9 cellular contexts compared by ENCODE assay signal in the genomic region with DNA sequence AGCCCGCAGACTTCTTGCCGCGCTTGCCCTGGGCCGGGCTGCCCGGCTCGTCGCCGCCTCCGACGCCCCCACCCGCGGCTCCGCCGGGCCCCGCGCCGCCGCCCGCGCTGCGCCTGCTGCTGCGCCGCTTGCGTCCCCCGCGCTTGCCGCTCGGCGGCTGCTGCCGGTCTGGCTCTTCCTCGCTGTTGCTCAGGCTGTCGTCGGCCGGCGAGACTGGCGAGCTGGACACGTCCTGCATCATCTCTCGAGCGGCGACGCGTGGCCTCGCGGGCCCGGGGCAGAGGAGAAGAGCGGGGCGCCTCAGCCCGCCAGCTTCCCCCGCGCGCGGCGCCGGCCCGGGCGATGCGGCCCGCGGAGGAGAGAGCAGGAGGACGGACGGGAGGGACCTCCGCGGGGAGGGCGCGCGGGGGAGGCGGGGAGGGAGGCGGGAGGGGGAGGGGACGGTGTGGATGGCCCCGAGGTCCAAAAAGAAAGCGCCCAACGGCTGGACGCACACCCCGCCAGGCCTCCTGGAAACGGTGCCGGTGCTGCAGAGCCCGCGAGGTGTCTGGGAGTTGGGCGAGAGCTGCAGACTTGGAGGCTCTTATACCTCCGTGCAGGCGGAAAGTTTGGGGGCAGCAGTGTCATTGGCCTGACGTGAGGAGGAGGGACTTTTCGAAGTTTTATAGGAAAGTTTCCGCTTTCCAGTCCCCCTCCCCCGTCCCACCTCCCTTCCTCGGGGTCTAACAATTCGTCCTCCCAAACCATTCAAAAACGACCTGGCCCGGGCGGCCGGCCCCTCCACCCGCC. TPM values are rescaled to one million over a fixed set of nuclear protein-coding genes. Genes with fewer than 3 reads are reported as not detected.
DNase-seq lines count a peak whose midpoint lies in the region; ATAC-seq and TF ChIP-seq lines count a peak whose summit lies in the region.
"Had no signal": no experiment of that assay in that cellular context is flagged by ENCODE, and none has a peak within 500 bp of the region (broad histone marks: within the 10 kb centered on the region; RNA-seq: fewer than 3 reads in every experiment).

TSS of gene TWIST1 (minus strand) at position 556 of the 789 bp plus-strand sequence. CDS start at position 241, 315 bp downstream.

- H3K4me1 ChIP-seq in iPS DF 6.9 (ENCODE audit: control insufficient read depth, insufficient read depth, low read length) (0 out of 2 replicates have a peak, but pooled peaks cover 3% of the 10 kb centered on the region), spleen (peaks cover 6 to 40% (median 30%) of the 10 kb centered on the region in 6 donors)

- no peak within 1 kb of the TSS for H3K27ac ChIP-seq in iPS DF 6.9 (ENCODE audit: low read length)
- no peak within 1 kb of the TSS for H3K27ac ChIP-seq in spleen

- no peak for ATAC-seq in HG03457 (IDR thresholded peaks at IDR 0.05; ENCODE audit: unreplicated experiment)

- H3K36me3 ChIP-seq in iPS DF 6.9 (ENCODE audit: control insufficient read depth, insufficient read depth, low read length) (no peaks in the 10 kb centered on the region), spleen (no peaks in the 10 kb centered on the region)

- DNase-seq in NCI-H146 (lab: John Stamatoyannopoulos, UW) (peak; percentile 60), NCI-H146 treated with DMSO at 0.1 percent for 48 hours (lab: John Stamatoyannopoulos, UW; ENCODE audit: unreplicated experiment) (no peak), amniotic epithelial cell (ENCODE audit: low read depth) (peak; percentile 91), iPS DF 6.9 (ENCODE audit: low read depth, low spot score) (no peak), spleen (peak; percentile 72), pons (ENCODE audit: low spot score) (no peak)
- no peak for DNase-seq in Jurkat, Clone E6-1 (ENCODE audit: low read depth, low spot score)

- no CpG with 5 or more reads among the region's 92 CpGs for WGBS in iPS DF 6.9 (ENCODE audit: insufficient coverage, insufficient read length)
- 1 to 3% (median 1%) methylated on average over 38 to 92 of the region's 92 CpGs for WGBS in spleen, 5 donors

- H3K27me3 ChIP-seq in iPS DF 6.9 (ENCODE audit: control insufficient read depth, insufficient read depth, low read length) (peaks cover 58% of the 10 kb centered on the region), spleen (replicated peaks in 1 of 7) (peaks cover 0 to 100% (median 96%) of the 10 kb centered on the region in 7 donors)

- TF ChIP-seq POLR2A in spleen (IDR thresholded peaks at IDR 0.05): no peak

- H3K9me3 ChIP-seq in iPS DF 6.9 (ENCODE audit: control insufficient read depth, insufficient read depth, low read length) (no peaks in the 10 kb centered on the region), spleen (no peaks in the 10 kb centered on the region)

- intact Hi-C loops in spleen (cut with DNase I; ENCODE audit: low total_unique reads): no loop called here

- H3K4me3 ChIP-seq in Jurkat, Clone E6-1 (ENCODE audit: low read length): peak within 1 kb of the TSS; percentile 29
- H3K4me3 ChIP-seq in iPS DF 6.9 (ENCODE audit: low read length) (peak within 1 kb of the TSS; percentile 72), spleen (peak within 1 kb of the TSS; percentile 23 to 70 (median 46))

- no peak for TF ChIP-seq CTCF in spleen (IDR thresholded peaks at IDR 0.05 in 8 of 11, conservative IDR thresholded peaks at IDR 0.05 in 3 of 11)

RNA-seq across cellular contexts. Expression of gene TWIST1, which starts in this region (rescaled TPM):
- 5.0 TPM for polyA plus RNA-seq in Jurkat, Clone E6-1 (2012; ENCODE audit: insufficient read depth, insufficient read length)
- not detected for total RNA-seq in spleen
- polyA plus RNA-seq in spleen: under 1 TPM in 1 of 3 donors, not detected in 2; 0.33 TPM
- polyA plus RNA-seq: CD4-positive, CD25-positive, alpha-beta regulatory T cell had no signal

Comparison
In these comparisons a context has a peak if more than half of its experiments do, and no peak if none do; other contexts are left out.
1. DNase-seq: peak in NCI-H146 (single experiment) and amniotic epithelial cell (single experiment); none in NCI-H146 treated with DMSO at 0.1 percent for 48 hours (single experiment), Jurkat, Clone E6-1 (single experiment), iPS DF 6.9 (single experiment) and pons (single experiment).
2. Peak in DNase-seq and H3K4me3 ChIP-seq in spleen; RNA of the gene not detected or under 1 TPM.
3. Peak in every context shown above with its lines, with median percentiles within 50 percentile points of each other: H3K4me3 ChIP-seq.